1 cellular context compared by ENCODE assay signal in genomic region chr9:124012368-124013262, GRCh38.
TF ChIP-seq lines count a peak whose summit lies in the region.

No MANE protein-coding gene starts in this region.

TF ChIP-seq in GM12878, 131 proteins besides CTCF, POLR2A, EP300 and RAD21 (continued from another document):
- TF ChIP-seq ZBTB33 (IDR thresholded peaks at IDR 0.05) (peak; percentile 68; the same call in 1 of the 2 replicates), IKZF2 (IDR thresholded peaks at IDR 0.05) (peak in 1 of 2 experiments; percentile 15; a peak in 1 of 4 replicates), SMARCA5 (IDR thresholded peaks at IDR 0.05) (no peak), MAX (IDR thresholded peaks at IDR 0.05; ENCODE audit: low read depth, low read length) (no peak), EZH2 (IDR thresholded peaks at IDR 0.05; ENCODE audit: borderline replicate concordance, control insufficient read depth, low read depth, low read length) (no peak)
